In the genomic region with DNA sequence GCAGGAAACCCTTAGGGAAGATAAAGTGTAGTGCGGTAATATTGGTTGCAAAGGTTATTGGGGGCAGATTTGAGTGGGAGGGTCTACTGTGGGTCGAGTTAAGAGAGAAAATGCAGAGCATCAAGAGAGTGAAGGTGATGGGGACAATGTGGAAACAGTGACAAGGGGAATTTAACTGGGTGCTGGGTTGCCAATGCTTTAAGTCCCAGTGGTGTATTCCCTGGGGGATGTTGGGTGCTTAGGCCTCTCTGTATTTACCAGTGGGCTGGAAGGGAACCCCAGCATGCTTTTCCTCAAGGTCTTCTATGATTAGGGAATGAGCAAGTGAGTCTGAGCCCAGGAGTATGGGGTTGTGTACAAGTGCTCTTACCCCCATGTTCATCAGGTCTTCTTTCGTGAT, we compare ENCODE assay signal across 29 cellular contexts. TPM values are rescaled to one million over a fixed set of nuclear protein-coding genes. Genes with fewer than 3 reads are reported as not detected.
"Had no signal": no experiment of that assay in that cellular context is flagged by ENCODE, and none has a peak within 500 bp of the region (broad histone marks: within the 10 kb centered on the region; RNA-seq: fewer than 3 reads in every experiment).

No MANE protein-coding gene starts in this region.

- H3K4me2 ChIP-seq: KMS-11, SK-N-SH had no signal

- H3K9ac ChIP-seq: KMS-11, SK-N-SH had no signal

- H3K4me3 ChIP-seq: Peyer's patch, SJSA1 had no signal

- H3K27ac ChIP-seq: brain microvascular endothelial cell, KMS-11, Peyer's patch, SJSA1 had no signal

- FAIRE-seq: TTC549 had no signal

- H3K4me1 ChIP-seq: Peyer's patch had no signal

- DNase-seq: activated CD4-positive, alpha-beta T cell treated with anti-CD3 and anti-CD28 coated beads, Interleukin-2, amount 10 ng/mL, durations not matched to agents 24 days and 14 days; activated CD4-positive, alpha-beta T cell treated with anti-CD3 and anti-CD28 coated beads, Interleukin-2, amount 50 U/mL, for 4 hours; activated CD8-positive, alpha-beta memory T cell treated with anti-CD3 and anti-CD28 coated beads, Interleukin-2, amount 50 U/mL, for 4 hours; activated CD8-positive, alpha-beta T cell treated with anti-CD3 and anti-CD28 coated beads for 36 hours; activated effector memory CD4-positive, alpha-beta T cell treated with Interleukin-2 at 50 U/mL for 16 hours; activated naive CD4-positive, alpha-beta T cell treated with anti-CD3 and anti-CD28 coated beads, Interleukin-2, amount 10 ng/mL, durations not matched to agents 7 days and 5 days; activated naive CD8-positive, alpha-beta T cell treated with anti-CD3 and anti-CD28 coated beads for 36 hours; activated T-cell treated with anti-CD3 and anti-CD28 coated beads for 4 hours; activated T-cell treated with anti-CD3 and anti-CD28 coated beads, Interleukin-2, amount 50 U/mL, for 48 hours; amniotic stem cell; aorta; brain microvascular endothelial cell; central memory CD4-positive, alpha-beta T cell; NCI-H1105; NCI-H1417 treated with DMSO at 0.1 percent for 48 hours; NCI-H1694; NCI-H2029; NCI-H510A; NCI-H526; NCI-H748 treated with DMSO at 0.1 percent for 48 hours; NK-92 treated with Interleukin-12 subunit alpha and Interleukin-12 subunit beta, amount 100 ng/mL, for 24 hours; PC-3; Peyer's patch; RPMI8226; SHP77 treated with DMSO at 0.1 percent for 48 hours; SK-N-SH had no signal

- H3K9me3 ChIP-seq: Peyer's patch, SJSA1, SK-N-SH had no signal

- ATAC-seq: activated CD8-positive, alpha-beta T cell treated with anti-CD3 and anti-CD28 coated beads for 36 hours; PC-3 had no signal

- H3K27me3 ChIP-seq: brain microvascular endothelial cell, Peyer's patch, SJSA1 had no signal

- H3K36me3 ChIP-seq: Peyer's patch had no signal

RNA-seq across cellular contexts. Expression of gene BCAT1, which starts 10.6 kb away (rescaled TPM):
- total RNA-seq: PC-3 had no signal
